ENCODE assay signal across 8 cellular contexts in the genomic region with DNA sequence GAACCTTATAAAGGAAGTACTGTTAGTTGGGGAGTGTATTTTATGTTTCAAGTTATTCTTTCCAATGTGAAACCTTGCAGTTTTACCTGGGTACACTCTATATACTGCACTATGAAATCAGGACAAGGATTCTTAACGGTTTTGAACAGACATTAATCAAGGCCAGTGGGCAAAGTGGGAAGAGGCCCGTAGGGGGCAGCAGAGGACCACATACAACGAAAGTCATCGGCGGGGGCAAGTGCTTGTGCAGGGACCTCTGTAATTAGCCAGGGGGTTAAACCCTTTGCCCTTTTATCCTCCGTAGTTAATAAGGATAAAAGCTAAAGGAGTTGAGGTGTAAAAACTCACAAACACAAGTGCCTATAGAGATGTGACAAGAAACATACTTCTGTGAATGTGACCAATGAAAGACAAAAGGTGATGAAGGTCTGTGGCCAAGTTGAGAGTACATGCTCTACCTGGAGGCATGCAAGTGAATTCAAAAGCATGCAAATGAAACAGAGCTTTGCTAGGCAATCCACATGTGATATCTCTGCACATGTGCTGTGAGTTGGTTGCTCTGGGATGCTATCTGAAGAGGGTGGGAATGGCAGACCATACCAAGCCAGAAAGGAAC.
A peak's percentile ranks its signal among the peaks of the same experiment; 100 is the strongest.
DNase-seq lines count a peak whose midpoint lies in the region; ATAC-seq and TF ChIP-seq lines count a peak whose summit lies in the region.

No MANE protein-coding gene starts in this region.

- ATAC-seq in GM21825 (IDR thresholded peaks at IDR 0.05; ENCODE audit: unreplicated experiment): peak; percentile 96

- H3K27me3 Mint-ChIP-seq in immature natural killer cell (ENCODE audit: low read depth in 3 of 3): no peaks in the 10 kb centered on the region

- H3K27ac Mint-ChIP-seq in immature natural killer cell: no peak overlapping the region

- no peak overlapping the region for H3K4me3 Mint-ChIP-seq in immature natural killer cell

- no peaks in the 10 kb centered on the region for H3K36me3 Mint-ChIP-seq in immature natural killer cell

- peak; percentile 86 for TF ChIP-seq CTCF in GM12872 (IDR thresholded peaks at IDR 0.05; ENCODE audit: insufficient read depth, low read depth, low read length)

- DNase-seq in KBM-7 (peak; percentile 80), SW480 (ENCODE audit: low spot score) (peak; percentile 40), astrocyte of the hippocampus (ENCODE audit: low read depth, low spot score) (peak; percentile 66), immature natural killer cell (peak; percentile 26 to 37 (median 28)), cortex of kidney (lab: John Stamatoyannopoulos, UW) (no peak)
- DNase-seq in stimulated activated CD4-positive, alpha-beta T cell treated with anti-CD3 and anti-CD28 coated beads, Interleukin-15, amount 100 ng/mL, for 48 hours (ENCODE audit: low read depth in 2 of 2): peak; percentile 28 to 48

- no peaks in the 10 kb centered on the region for H3K9me3 Mint-ChIP-seq in immature natural killer cell

- in situ Hi-C loops in KBM-7 (cut with MboI; ENCODE audit: low pct_unique_long_range_greater_than_20kb, low sequenced_read_pairs): loop anchor here (25.0 kb wide), 1 partner anchor 605 kb away; no protein-coding TSS in a partner anchor

- H3K4me1 Mint-ChIP-seq in immature natural killer cell: peaks cover 5 to 11% of the 10 kb centered on the region in 2 donors
